In genomic region chr11:93529707-93530467, GRCh38 we compare ENCODE assay signal across 8 cellular contexts. TPM values are rescaled to one million over a fixed set of nuclear protein-coding genes. Genes with fewer than 3 reads are reported as not detected.
A peak's percentile ranks its signal among the peaks of the same experiment; 100 is the strongest.
DNase-seq lines count a peak whose midpoint lies in the region; ATAC-seq and TF ChIP-seq lines count a peak whose summit lies in the region.

No MANE protein-coding gene starts in this region.

- TF ChIP-seq CTCF in PC-3 (conservative IDR thresholded peaks at IDR 0.05; ENCODE audit: low read depth, low read length) (no peak), right atrium auricular region (IDR thresholded peaks at IDR 0.05) (no peak)

- H2AFZ ChIP-seq in PC-3 (ENCODE audit: low read length): no peak overlapping the region

- H3K27me3 Mint-ChIP-seq in activated naive CD4-positive, alpha-beta T cell treated with anti-CD3 and anti-CD28 coated beads, Interleukin-2, amount 10 ng/mL, durations not matched to agents 7 days and 5 days: no peaks in the 10 kb centered on the region

- H3K27ac ChIP-seq in PC-3 (ENCODE audit: low read length) (no peak overlapping the region), right atrium auricular region (peak overlapping the region; percentile 79 to 85), substantia nigra (ENCODE audit: low read depth, low read length, poor library complexity, severe bottlenecking) (peak overlapping the region; percentile 31)

- H3K9ac ChIP-seq in PC-3 (ENCODE audit: low read length): no peak overlapping the region

- POLR2A ChIA-PET in PC-3 (lab: Charles Lee; ENCODE audit: unreplicated experiment): no interaction called here

- ATAC-seq in PC-3: no peak
- ATAC-seq in HG03095 (IDR thresholded peaks at IDR 0.05; ENCODE audit: unreplicated experiment): no peak
- ATAC-seq in GM19467 (IDR thresholded peaks at IDR 0.05; ENCODE audit: unreplicated experiment): no peak

- no peaks in the 10 kb centered on the region for H3K9me3 Mint-ChIP-seq in activated naive CD4-positive, alpha-beta T cell treated with anti-CD3 and anti-CD28 coated beads, Interleukin-2, amount 10 ng/mL, durations not matched to agents 7 days and 5 days

- no peak for DNase-seq in activated naive CD4-positive, alpha-beta T cell treated with anti-CD3 and anti-CD28 coated beads, Interleukin-2, amount 10 ng/mL, durations not matched to agents 7 days and 5 days
- no peak for DNase-seq in activated naive CD4-positive, alpha-beta T cell (lab: John Stamatoyannopoulos, UW)
- DNase-seq in PC-3 (no peak), right atrium auricular region (ENCODE audit: low spot score) (peak; percentile 65), substantia nigra (lab: John Stamatoyannopoulos, UW) (peak in 1 of 49 donors; percentile 11), NCI-H2196 (lab: John Stamatoyannopoulos, UW; ENCODE audit: unreplicated experiment) (no peak)

- intact Hi-C loops in PC-3 (cut with micrococcal nuclease): no loop called here

- H3K4me3 ChIP-seq in PC-3 (ENCODE audit: low read length) (no peak overlapping the region), right atrium auricular region (no peak overlapping the region)

- H3K4me2 ChIP-seq in PC-3 (ENCODE audit: low read length): peak overlapping the region; percentile 41; the same call in 1 of the 2 replicates

- no peaks in the 10 kb centered on the region for H3K27me3 ChIP-seq in PC-3 (ENCODE audit: low read length)
- no peaks in the 10 kb centered on the region for H3K27me3 ChIP-seq in right atrium auricular region

- H3K79me2 ChIP-seq in PC-3 (ENCODE audit: low read length): no peaks in the 10 kb centered on the region

- BruUV-seq in PC-3 (replicated peaks; lab: Mats Ljungman, UMichigan): no TSS peak

- H3K4me1 ChIP-seq in PC-3 (ENCODE audit: insufficient read depth, low read length): peaks cover 9% of the 10 kb centered on the region
- peaks cover 0 to 83% of the 10 kb centered on the region in 2 donors for H3K4me1 ChIP-seq in right atrium auricular region

- H3K27ac Mint-ChIP-seq in activated naive CD4-positive, alpha-beta T cell treated with anti-CD3 and anti-CD28 coated beads, Interleukin-2, amount 10 ng/mL, durations not matched to agents 7 days and 5 days: peak overlapping the region; percentile 43

- CTCF ChIA-PET in activated naive CD4-positive, alpha-beta T cell treated with anti-CD3 and anti-CD28 coated beads, Interleukin-2, amount 10 ng/mL, durations not matched to agents 7 days and 5 days (lab: Charles Lee): interaction anchor here (1.9 kb wide), 1 partner anchor 13 kb away, joined by 5 read pairs; the partner anchor contains the start of gene SMCO4
- CTCF ChIA-PET in PC-3 (lab: Charles Lee): interaction anchor here (1.1 kb wide), 1 partner anchor 48 kb away, joined by 3 read pairs; no protein-coding TSS in a partner anchor

- H4K20me1 ChIP-seq in PC-3 (ENCODE audit: low read length): no peaks in the 10 kb centered on the region

- H3K36me3 ChIP-seq in PC-3 (ENCODE audit: low read depth, low read length) (no peaks in the 10 kb centered on the region), right atrium auricular region (no peaks in the 10 kb centered on the region)

- H3F3A ChIP-seq in PC-3 (ENCODE audit: low read length, unreplicated experiment): no peaks in the 10 kb centered on the region

- H3K4me1 Mint-ChIP-seq in activated naive CD4-positive, alpha-beta T cell treated with anti-CD3 and anti-CD28 coated beads, Interleukin-2, amount 10 ng/mL, durations not matched to agents 7 days and 5 days: peaks cover 76% of the 10 kb centered on the region

- no peak overlapping the region for H3K4me3 Mint-ChIP-seq in activated naive CD4-positive, alpha-beta T cell treated with anti-CD3 and anti-CD28 coated beads, Interleukin-2, amount 10 ng/mL, durations not matched to agents 7 days and 5 days

- H3K9me3 ChIP-seq in PC-3 (ENCODE audit: low read length) (no peaks in the 10 kb centered on the region), right atrium auricular region (no peaks in the 10 kb centered on the region)

- no peaks in the 10 kb centered on the region for H3K9me2 ChIP-seq in PC-3 (replicated peaks; ENCODE audit: low read length)

- peaks cover 1% of the 10 kb centered on the region for H3K36me3 Mint-ChIP-seq in activated naive CD4-positive, alpha-beta T cell treated with anti-CD3 and anti-CD28 coated beads, Interleukin-2, amount 10 ng/mL, durations not matched to agents 7 days and 5 days

RNA-seq across cellular contexts. Expression of gene SMCO4, which starts 13.3 kb away (rescaled TPM):
- total RNA-seq in PC-3 (2014; rRNA removed) (23.0 and 34.2 TPM in 2 replicates), right atrium auricular region (10 to 100 TPM; 37.6 to 79.8 TPM)
